In genomic region chr17:58484600-58484999, GRCh38 we compare ENCODE assay signal across 2 cellular contexts.
TF ChIP-seq lines count a peak whose summit lies in the region.

No MANE protein-coding gene starts in this region.

TF ChIP-seq in K562, 482 proteins besides CTCF, POLR2A, EP300 and RAD21:
- TF ChIP-seq MTA2 (IDR thresholded peaks at IDR 0.05; ENCODE audit: low read depth) (no peak), MED1 (CRISPR knock-in tag; IDR thresholded peaks at IDR 0.05; ENCODE audit: borderline replicate concordance) (no peak), HMBOX1 (IDR thresholded peaks at IDR 0.05) (peak; percentile 61), CHD7 (IDR thresholded peaks at IDR 0.05; ENCODE audit: low read depth, low read length) (no peak), MAFG (tag; conservative IDR thresholded peaks at IDR 0.05) (no peak), TEAD1 (CRISPR knock-in tag; IDR thresholded peaks at IDR 0.05) (peak in 1 of 2 experiments; percentile 61; a peak in 1 of 4 replicates), ARID1B (IDR thresholded peaks at IDR 0.05) (0 out of 2 replicates have a peak, but pooled peaks have one; percentile 13), TAF1 (IDR thresholded peaks at IDR 0.05; ENCODE audit: control insufficient read depth, extremely low read depth, insufficient read depth, low read length, severe bottlenecking) (no peak), NR2F6 (CRISPR knock-in tag; IDR thresholded peaks at IDR 0.05) (no peak)

TF ChIP-seq in liver, 16 proteins besides CTCF, POLR2A, EP300 and RAD21:
- no peak for TF ChIP-seq NR2F2 (IDR thresholded peaks at IDR 0.05)
- no peak for TF ChIP-seq ZBTB33 (IDR thresholded peaks at IDR 0.05)
- TF ChIP-seq ATF3 (IDR thresholded peaks at IDR 0.05) = no peak
- TF ChIP-seq REST (IDR thresholded peaks at IDR 0.05) = peak; percentile 16
- peak; percentile 45 to 77 for TF ChIP-seq HNF4A (conservative IDR thresholded peaks at IDR 0.05)
- TF ChIP-seq TAF1 (conservative IDR thresholded peaks at IDR 0.05) = no peak
- TF ChIP-seq FOXA2 (IDR thresholded peaks at IDR 0.05) = no peak
- peak; percentile 17 for TF ChIP-seq SP1 (IDR thresholded peaks at IDR 0.05)
- TF ChIP-seq MAX (IDR thresholded peaks at IDR 0.05) = no peak
- peak in 1 of 2 donors; percentile 70 for TF ChIP-seq RXRA (IDR thresholded peaks at IDR 0.05)
- TF ChIP-seq EGR1 (IDR thresholded peaks at IDR 0.05; ENCODE audit: low read depth in 2 of 2) = no peak
- no peak for TF ChIP-seq GABPA (IDR thresholded peaks at IDR 0.05 in 1 of 2, conservative IDR thresholded peaks at IDR 0.05 in 1 of 2)
